In genomic region chr19:23823952-23824389, GRCh38 we compare ENCODE assay signal across 9 cellular contexts.
A peak's percentile ranks its signal among the peaks of the same experiment; 100 is the strongest.
DNase-seq lines count a peak whose midpoint lies in the region; ATAC-seq, FAIRE-seq and TF ChIP-seq lines count a peak whose summit lies in the region.
"Had no signal": no experiment of that assay in that cellular context is flagged by ENCODE, and none has a peak within 500 bp of the region (broad histone marks: within the 10 kb centered on the region; RNA-seq: fewer than 3 reads in every experiment).

No MANE protein-coding gene starts in this region.

- H4K20me1 ChIP-seq in keratinocyte (ENCODE audit: control insufficient read depth, extremely low read depth, insufficient read depth, low read length): no peaks in the 10 kb centered on the region

- no peak overlapping the region for H3K9ac ChIP-seq in keratinocyte (ENCODE audit: control insufficient read depth, extremely low read depth, insufficient read depth, low read length)

- no peaks in the 10 kb centered on the region for H3K9me1 ChIP-seq in keratinocyte (ENCODE audit: control insufficient read depth, extremely low read depth, insufficient read depth, low read length)

- dilution Hi-C loops in keratinocyte (cut with MboI; ENCODE audit: extremely low pct_ligation_motif_present, low sequenced_read_pairs): no loop called here

- H3K27ac ChIP-seq in keratinocyte (ENCODE audit: control insufficient read depth, insufficient read depth, low read length): no peak overlapping the region

- H3K27me3 ChIP-seq in keratinocyte (ENCODE audit: control insufficient read depth, extremely low read depth, insufficient read depth, low read length): no peaks in the 10 kb centered on the region

- TF ChIP-seq CTCF in keratinocyte (optimal IDR thresholded peaks at IDR 0.05 in 1 of 3, IDR thresholded peaks at IDR 0.05 in 1 of 3, conservative IDR thresholded peaks at IDR 0.05 in 1 of 3; ENCODE audit: extremely low read depth in 1 of 3, insufficient read depth in 2 of 3, low read length in 3 of 3): peak in 2 of 3 experiments; percentile 14 to 28

- no peak for FAIRE-seq in keratinocyte (lab: Jason Lieb, UNC)

- no peaks in the 10 kb centered on the region for H3K4me1 ChIP-seq in keratinocyte (ENCODE audit: control insufficient read depth, extremely low read depth, insufficient read depth, low read length)

- in situ Hi-C loops in G401 (cut with HindIII; ENCODE audit: low sequenced_read_pairs): no loop called here

- H2AFZ ChIP-seq in keratinocyte (ENCODE audit: control insufficient read depth, low read length): no peak overlapping the region

- ATAC-seq in HG02759 (IDR thresholded peaks at IDR 0.05; ENCODE audit: unreplicated experiment) (peak; percentile 47), GM19452 (IDR thresholded peaks at IDR 0.05; ENCODE audit: unreplicated experiment) (no peak), GM19328 (IDR thresholded peaks at IDR 0.05; ENCODE audit: unreplicated experiment) (no peak), HG03175 (IDR thresholded peaks at IDR 0.05; ENCODE audit: unreplicated experiment) (no peak), GM18858 (IDR thresholded peaks at IDR 0.05; ENCODE audit: unreplicated experiment) (no peak)

- peak; percentile 15 for DNase-seq in G401 (ENCODE audit: low spot score)
- DNase-seq in SW480 (ENCODE audit: low spot score): peak; percentile 2
- DNase-seq in keratinocyte (ENCODE audit: low read depth, low spot score): no peak
- DNase-seq: IMR-90 had no signal

- no peaks in the 10 kb centered on the region for H3K36me3 ChIP-seq in keratinocyte (ENCODE audit: control insufficient read depth in 2 of 2, extremely low read depth in 1 of 2, insufficient read depth in 2 of 2, low read length in 2 of 2)

- H3K4me2 ChIP-seq in keratinocyte (ENCODE audit: control insufficient read depth, extremely low read depth, insufficient read depth, low read depth, low read length): no peak overlapping the region

- H3K4me3 ChIP-seq in keratinocyte (ENCODE audit: control insufficient read depth in 2 of 3, extremely low read depth in 1 of 3, insufficient read depth in 2 of 3, low read depth in 1 of 3, low read length in 3 of 3): no peak overlapping the region

- no peaks in the 10 kb centered on the region for H3K79me2 ChIP-seq in keratinocyte (ENCODE audit: control insufficient read depth, insufficient read depth, low read length)

- peaks cover 17% of the 10 kb centered on the region for H3K9me3 ChIP-seq in keratinocyte (ENCODE audit: control insufficient read depth, low read depth, low read length)
